ENCODE assay signal across 1 cellular context in the genomic region with DNA sequence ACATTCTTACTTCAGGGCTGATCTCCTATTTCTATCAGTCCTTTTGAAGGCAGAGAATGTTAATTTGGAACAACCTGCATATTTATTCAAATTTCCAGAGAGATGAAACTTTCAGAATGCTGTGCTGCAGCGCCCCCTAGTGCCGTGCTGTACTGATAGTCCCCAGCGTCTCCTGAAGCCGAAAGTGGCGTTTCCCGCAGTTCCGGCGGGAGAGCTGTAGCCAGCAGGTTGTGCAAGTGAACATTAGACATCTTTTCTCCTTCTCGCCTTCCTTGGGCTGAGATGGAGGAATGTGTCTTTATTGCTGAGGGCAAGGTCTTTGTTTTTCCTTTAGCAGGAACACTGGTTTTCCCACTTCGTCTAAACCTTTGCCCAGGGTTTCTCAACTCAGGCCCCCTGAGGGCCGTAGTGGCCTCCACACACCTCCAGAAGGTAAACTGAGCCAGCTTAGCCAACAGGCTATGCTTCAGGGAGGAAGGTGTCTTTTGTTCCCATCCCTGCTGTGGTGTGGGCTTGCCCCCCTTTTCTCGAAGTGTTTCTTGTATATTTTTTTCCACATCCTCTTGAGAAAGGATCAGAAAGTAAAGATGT.
A peak's percentile ranks its signal among the peaks of the same experiment; 100 is the strongest.
TF ChIP-seq lines count a peak whose summit lies in the region.

No MANE protein-coding gene starts in this region.

TF ChIP-seq in K562, 482 proteins besides CTCF, POLR2A, EP300 and RAD21 (continued from another document and continues in another):
- TF ChIP-seq, protein P1, sequence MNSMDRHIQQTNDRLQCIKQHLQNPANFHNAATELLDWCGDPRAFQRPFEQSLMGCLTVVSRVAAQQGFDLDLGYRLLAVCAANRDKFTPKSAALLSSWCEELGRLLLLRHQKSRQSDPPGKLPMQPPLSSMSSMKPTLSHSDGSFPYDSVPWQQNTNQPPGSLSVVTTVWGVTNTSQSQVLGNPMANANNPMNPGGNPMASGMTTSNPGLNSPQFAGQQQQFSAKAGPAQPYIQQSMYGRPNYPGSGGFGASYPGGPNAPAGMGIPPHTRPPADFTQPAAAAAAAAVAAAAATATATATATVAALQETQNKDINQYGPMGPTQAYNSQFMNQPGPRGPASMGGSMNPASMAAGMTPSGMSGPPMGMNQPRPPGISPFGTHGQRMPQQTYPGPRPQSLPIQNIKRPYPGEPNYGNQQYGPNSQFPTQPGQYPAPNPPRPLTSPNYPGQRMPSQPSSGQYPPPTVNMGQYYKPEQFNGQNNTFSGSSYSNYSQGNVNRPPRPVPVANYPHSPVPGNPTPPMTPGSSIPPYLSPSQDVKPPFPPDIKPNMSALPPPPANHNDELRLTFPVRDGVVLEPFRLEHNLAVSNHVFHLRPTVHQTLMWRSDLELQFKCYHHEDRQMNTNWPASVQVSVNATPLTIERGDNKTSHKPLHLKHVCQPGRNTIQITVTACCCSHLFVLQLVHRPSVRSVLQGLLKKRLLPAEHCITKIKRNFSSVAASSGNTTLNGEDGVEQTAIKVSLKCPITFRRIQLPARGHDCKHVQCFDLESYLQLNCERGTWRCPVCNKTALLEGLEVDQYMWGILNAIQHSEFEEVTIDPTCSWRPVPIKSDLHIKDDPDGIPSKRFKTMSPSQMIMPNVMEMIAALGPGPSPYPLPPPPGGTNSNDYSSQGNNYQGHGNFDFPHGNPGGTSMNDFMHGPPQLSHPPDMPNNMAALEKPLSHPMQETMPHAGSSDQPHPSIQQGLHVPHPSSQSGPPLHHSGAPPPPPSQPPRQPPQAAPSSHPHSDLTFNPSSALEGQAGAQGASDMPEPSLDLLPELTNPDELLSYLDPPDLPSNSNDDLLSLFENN (IDR thresholded peaks at IDR 0.05; ENCODE audit: low read depth in 2 of 2, low read length in 2 of 2) = no peak
- TF ChIP-seq HMBOX1 (IDR thresholded peaks at IDR 0.05) (no peak), HDAC1 (IDR thresholded peaks at IDR 0.05) (no peak), YY1 (IDR thresholded peaks at IDR 0.05; ENCODE audit: borderline replicate concordance in 1 of 3, control insufficient read depth in 1 of 3, extremely low read depth in 1 of 3, insufficient read depth in 3 of 3, insufficient read length in 1 of 3, insufficient replicate concordance in 2 of 3, low read depth in 1 of 3, low read length in 2 of 3) (peak in 1 of 3 experiments; percentile 32), ZNF12 (CRISPR knock-in tag; IDR thresholded peaks at IDR 0.05) (no peak), KLF16 (IDR thresholded peaks at IDR 0.05) (0 out of 2 replicates have a peak, but pooled peaks have one; percentile 5), HDAC8 (tag; IDR thresholded peaks at IDR 0.05) (no peak), ZFP36 (IDR thresholded peaks at IDR 0.05; ENCODE audit: low read depth, low read length, partially characterized antibody) (no peak), FOSL1 (tag; conservative IDR thresholded peaks at IDR 0.05) (no peak), TBP (optimal IDR thresholded peaks at IDR 0.05; ENCODE audit: low read depth, low read length) (no peak), ZNF609 (CRISPR knock-in tag; IDR thresholded peaks at IDR 0.05; ENCODE audit: borderline replicate concordance) (no peak), E2F4 (CRISPR knock-in tag; IDR thresholded peaks at IDR 0.05; ENCODE audit: low read depth) (no peak), ARID3A (IDR thresholded peaks at IDR 0.05; ENCODE audit: borderline replicate concordance, low read depth, low read length) (peak; percentile 64; the same call in 1 of the 2 replicates), HMG20A (CRISPR knock-in tag; conservative IDR thresholded peaks at IDR 0.05) (no peak), ADNP (tag; IDR thresholded peaks at IDR 0.05) (no peak), TCF7L2 (IDR thresholded peaks at IDR 0.05; ENCODE audit: low read depth, low read length) (no peak), ZNF780A (CRISPR knock-in tag; IDR thresholded peaks at IDR 0.05) (no peak), GABPB2 (CRISPR knock-in tag; conservative IDR thresholded peaks at IDR 0.05) (no peak), MTA2 (IDR thresholded peaks at IDR 0.05; ENCODE audit: low read depth) (no peak), SOX6 (IDR thresholded peaks at IDR 0.05) (peak; percentile 68), SRSF3 (IDR thresholded peaks at IDR 0.05; ENCODE audit: insufficient read depth, low read length) (no peak), THRAP3 (IDR thresholded peaks at IDR 0.05; ENCODE audit: borderline replicate concordance) (no peak), FOXO4 (CRISPR knock-in tag; IDR thresholded peaks at IDR 0.05) (no peak), MCM7 (IDR thresholded peaks at IDR 0.05) (no peak), TCFL5 (CRISPR knock-in tag; conservative IDR thresholded peaks at IDR 0.05) (no peak), DACH1 (IDR thresholded peaks at IDR 0.05; ENCODE audit: partially characterized antibody) (no peak), ZNF41 (CRISPR knock-in tag; conservative IDR thresholded peaks at IDR 0.05) (no peak), ARNT (IDR thresholded peaks at IDR 0.05) (0 out of 4 replicates have a peak, but pooled peaks of 1 of the 2 experiments have one; percentile 31), RAD51 (IDR thresholded peaks at IDR 0.05; ENCODE audit: borderline replicate concordance, low read depth) (no peak), BDP1 (IDR thresholded peaks at IDR 0.05; ENCODE audit: insufficient read depth, insufficient read length) (no peak), E2F3 (CRISPR knock-in tag; IDR thresholded peaks at IDR 0.05) (no peak), MBD2 (IDR thresholded peaks at IDR 0.05; ENCODE audit: borderline replicate concordance, low read depth) (no peak), ZNF134 (CRISPR knock-in tag; conservative IDR thresholded peaks at IDR 0.05) (no peak), ZNF830 (CRISPR knock-in tag; IDR thresholded peaks at IDR 0.05) (no peak), SMARCC2 (IDR thresholded peaks at IDR 0.05; ENCODE audit: low read depth) (peak; percentile 83; the same call in 1 of the 2 replicates), ZKSCAN8 (CRISPR knock-in tag; IDR thresholded peaks at IDR 0.05) (no peak), SPI1 (IDR thresholded peaks at IDR 0.05; ENCODE audit: borderline replicate concordance, low read depth, low read length) (no peak), TOE1 (IDR thresholded peaks at IDR 0.05; ENCODE audit: borderline replicate concordance) (no peak), TOE1 (CRISPR knock-in tag; IDR thresholded peaks at IDR 0.05; ENCODE audit: borderline replicate concordance, low read depth) (no peak), ZNF146 (CRISPR knock-in tag; IDR thresholded peaks at IDR 0.05; ENCODE audit: unreplicated experiment) (no peak)
- TF ChIP-seq, protein P2, sequence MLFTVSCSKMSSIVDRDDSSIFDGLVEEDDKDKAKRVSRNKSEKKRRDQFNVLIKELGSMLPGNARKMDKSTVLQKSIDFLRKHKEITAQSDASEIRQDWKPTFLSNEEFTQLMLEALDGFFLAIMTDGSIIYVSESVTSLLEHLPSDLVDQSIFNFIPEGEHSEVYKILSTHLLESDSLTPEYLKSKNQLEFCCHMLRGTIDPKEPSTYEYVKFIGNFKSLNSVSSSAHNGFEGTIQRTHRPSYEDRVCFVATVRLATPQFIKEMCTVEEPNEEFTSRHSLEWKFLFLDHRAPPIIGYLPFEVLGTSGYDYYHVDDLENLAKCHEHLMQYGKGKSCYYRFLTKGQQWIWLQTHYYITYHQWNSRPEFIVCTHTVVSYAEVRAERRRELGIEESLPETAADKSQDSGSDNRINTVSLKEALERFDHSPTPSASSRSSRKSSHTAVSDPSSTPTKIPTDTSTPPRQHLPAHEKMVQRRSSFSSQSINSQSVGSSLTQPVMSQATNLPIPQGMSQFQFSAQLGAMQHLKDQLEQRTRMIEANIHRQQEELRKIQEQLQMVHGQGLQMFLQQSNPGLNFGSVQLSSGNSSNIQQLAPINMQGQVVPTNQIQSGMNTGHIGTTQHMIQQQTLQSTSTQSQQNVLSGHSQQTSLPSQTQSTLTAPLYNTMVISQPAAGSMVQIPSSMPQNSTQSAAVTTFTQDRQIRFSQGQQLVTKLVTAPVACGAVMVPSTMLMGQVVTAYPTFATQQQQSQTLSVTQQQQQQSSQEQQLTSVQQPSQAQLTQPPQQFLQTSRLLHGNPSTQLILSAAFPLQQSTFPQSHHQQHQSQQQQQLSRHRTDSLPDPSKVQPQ (CRISPR knock-in tag; IDR thresholded peaks at IDR 0.05; ENCODE audit: borderline replicate concordance) = no peak
- TF ChIP-seq, protein P3, sequence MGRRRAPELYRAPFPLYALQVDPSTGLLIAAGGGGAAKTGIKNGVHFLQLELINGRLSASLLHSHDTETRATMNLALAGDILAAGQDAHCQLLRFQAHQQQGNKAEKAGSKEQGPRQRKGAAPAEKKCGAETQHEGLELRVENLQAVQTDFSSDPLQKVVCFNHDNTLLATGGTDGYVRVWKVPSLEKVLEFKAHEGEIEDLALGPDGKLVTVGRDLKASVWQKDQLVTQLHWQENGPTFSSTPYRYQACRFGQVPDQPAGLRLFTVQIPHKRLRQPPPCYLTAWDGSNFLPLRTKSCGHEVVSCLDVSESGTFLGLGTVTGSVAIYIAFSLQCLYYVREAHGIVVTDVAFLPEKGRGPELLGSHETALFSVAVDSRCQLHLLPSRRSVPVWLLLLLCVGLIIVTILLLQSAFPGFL (CRISPR knock-in tag; IDR thresholded peaks at IDR 0.05) = no peak
- TF ChIP-seq, protein P4, sequence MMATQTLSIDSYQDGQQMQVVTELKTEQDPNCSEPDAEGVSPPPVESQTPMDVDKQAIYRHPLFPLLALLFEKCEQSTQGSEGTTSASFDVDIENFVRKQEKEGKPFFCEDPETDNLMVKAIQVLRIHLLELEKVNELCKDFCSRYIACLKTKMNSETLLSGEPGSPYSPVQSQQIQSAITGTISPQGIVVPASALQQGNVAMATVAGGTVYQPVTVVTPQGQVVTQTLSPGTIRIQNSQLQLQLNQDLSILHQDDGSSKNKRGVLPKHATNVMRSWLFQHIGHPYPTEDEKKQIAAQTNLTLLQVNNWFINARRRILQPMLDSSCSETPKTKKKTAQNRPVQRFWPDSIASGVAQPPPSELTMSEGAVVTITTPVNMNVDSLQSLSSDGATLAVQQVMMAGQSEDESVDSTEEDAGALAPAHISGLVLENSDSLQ (IDR thresholded peaks at IDR 0.05) = no peak
